In genomic region chr1:191904991-191905390, GRCh38 we compare ENCODE assay signal across 25 cellular contexts.
"Had no signal": no experiment of that assay in that cellular context is flagged by ENCODE, and none has a peak within 500 bp of the region (broad histone marks: within the 10 kb centered on the region; RNA-seq: fewer than 3 reads in every experiment).

No MANE protein-coding gene starts in this region.

- H3K27me3 ChIP-seq: neural progenitor cell, ovary, right lobe of liver, sigmoid colon, stomach, thyroid gland, tibial nerve, upper lobe of left lung, vagina had no signal

- H3K9ac ChIP-seq: neural progenitor cell, parathyroid adenoma had no signal

- FAIRE-seq: small intestine, urothelium cell line had no signal

- DNase-seq: occipital lobe; ovary; posterior cingulate gyrus; psoas muscle; right cardiac atrium; right lobe of liver; sigmoid colon; small intestine; stimulated activated CD4-positive, alpha-beta T cell treated with anti-CD3 and anti-CD28 coated beads, Interleukin-15, amount 100 ng/mL, for 24 hours; stimulated activated CD4-positive, alpha-beta T cell treated with anti-CD3 and anti-CD28 coated beads, Interleukin-2, amount 100 ng/mL, for 24 hours; stimulated activated CD4-positive, alpha-beta T cell treated with anti-CD3 and anti-CD28 coated beads, Interleukin-2, amount 100 ng/mL, for 48 hours; stimulated activated CD4-positive, alpha-beta T cell treated with anti-CD3 and anti-CD28 coated beads, Interleukin-4, amount 100 ng/mL, for 24 hours; stimulated activated naive B cell treated with anti-CD40 and anti-IgM and Interleukin-4, amounts not matched to agents 10 μg/mL and 1 μg/mL and 100 μg/mL, for 72 hours; stimulated activated naive CD4-positive, alpha-beta T cell treated with Interleukin-2 at 50 U/mL for 16 hours; stomach; thyroid gland; trophoblast cell; upper lobe of left lung had no signal

- ATAC-seq: psoas muscle; right cardiac atrium; right lobe of liver; stimulated activated effector memory CD8-positive, alpha-beta T cell treated with anti-CD3 and anti-CD28 coated beads, Interleukin-12 subunit alpha, Interleukin-12 subunit beta, amount 100 ng/mL, for 72 hours; stimulated activated naive B cell treated with anti-CD40 and anti-IgM and Interleukin-4, amounts not matched to agents 10 μg/mL and 1 μg/mL and 100 μg/mL, for 72 hours had no signal

- H3K36me3 ChIP-seq: neural progenitor cell, ovary, right lobe of liver, sigmoid colon, stomach, thoracic aorta, thyroid gland, tibial nerve, upper lobe of left lung, vagina had no signal

- H3K4me3 ChIP-seq: neural progenitor cell, ovary, psoas muscle, right lobe of liver, sigmoid colon, stomach, thoracic aorta, thyroid gland, tibial nerve, upper lobe of left lung, vagina had no signal

- H3K27ac ChIP-seq: neural progenitor cell, ovary, parathyroid adenoma, psoas muscle, right lobe of liver, sigmoid colon, stomach, thoracic aorta, thyroid gland, tibial nerve, upper lobe of left lung, vagina had no signal

- H3K4me1 ChIP-seq: parathyroid adenoma, psoas muscle, right lobe of liver, sigmoid colon, stomach, thyroid gland, tibial nerve, upper lobe of left lung, vagina had no signal

- H2AFZ ChIP-seq: parathyroid adenoma had no signal

- H3K79me2 ChIP-seq: parathyroid adenoma had no signal

- H3K9me3 ChIP-seq: ovary, psoas muscle, right lobe of liver, stomach, thoracic aorta, thyroid gland, tibial nerve, upper lobe of left lung, vagina had no signal
